24 cellular contexts compared by ENCODE assay signal in genomic region chr3:113773381-113773780, GRCh38. TPM values are rescaled to one million over a fixed set of nuclear protein-coding genes. Genes with fewer than 3 reads are reported as not detected.
A peak's percentile ranks its signal among the peaks of the same experiment; 100 is the strongest.
DNase-seq lines count a peak whose midpoint lies in the region; ATAC-seq, FAIRE-seq and TF ChIP-seq lines count a peak whose summit lies in the region.
"Had no signal": no experiment of that assay in that cellular context is flagged by ENCODE, and none has a peak within 500 bp of the region (broad histone marks: within the 10 kb centered on the region; RNA-seq: fewer than 3 reads in every experiment).

No MANE protein-coding gene starts in this region.

- H2AFZ ChIP-seq in GM23248: 0 out of 2 replicates have a peak overlapping the region, but pooled peaks have one; percentile 12
- H2AFZ ChIP-seq: PC-9 had no signal

- ATAC-seq in pancreas (no peak), HG03342 (IDR thresholded peaks at IDR 0.05; ENCODE audit: unreplicated experiment) (no peak)
- ATAC-seq: A549, sciatic nerve, SK-N-SH treated with all-trans-retinoic acid at 6 μM for 48 hours had no signal

- H3K79me2 ChIP-seq in GM23248 (ENCODE audit: insufficient read depth): peaks cover 72% of the 10 kb centered on the region

- H4K20me1 ChIP-seq in GM23248 (ENCODE audit: insufficient read depth): no peaks in the 10 kb centered on the region

- no peak for FAIRE-seq in pancreas (lab: Jason Lieb, UNC)
- FAIRE-seq: A549 had no signal

- peak; percentile 74 for DNase-seq in AG04450 (ENCODE audit: low read depth, low spot score)
- peak; percentile 84 for DNase-seq in GM23248
- DNase-seq in astrocyte of the hippocampus (ENCODE audit: low read depth, low spot score): peak; percentile 60
- peak; percentile 48 for DNase-seq in hepatic stellate cell (ENCODE audit: low spot score)
- no peak for DNase-seq in pancreas
- no peak for DNase-seq in NCI-H446 treated with DMSO at 0.1 percent for 48 hours (lab: John Stamatoyannopoulos, UW)
- no peak for DNase-seq in COLO829 (ENCODE audit: low spot score)
- DNase-seq: activated CD4-positive, alpha-beta T cell treated with anti-CD3 and anti-CD28 coated beads, Interleukin-2, amount 10 ng/mL, durations not matched to agents 24 days and 14 days; aorta; COR-L47; dermis blood vessel endothelial cell; erythroblast; GDM1; H7; hypothalamus; Kasumi-1; NCI-H774; PC-9; stimulated activated CD4-positive, alpha-beta T cell treated with anti-CD3 and anti-CD28 coated beads, Interleukin-2, amount 100 ng/mL, for 24 hours; stomach had no signal

- peak overlapping the region; percentile 47 for H3K4me2 ChIP-seq in GM23248 (ENCODE audit: unreplicated experiment)
- H3K4me2 ChIP-seq: A549, PC-9 had no signal

- no peaks in the 10 kb centered on the region for H3K36me3 ChIP-seq in GM23248 (ENCODE audit: low read depth)
- H3K36me3 ChIP-seq in pancreas: no peaks in the 10 kb centered on the region

- POLR2A ChIA-PET in AG04450 (lab: Yijun Ruan, JAX): interaction anchor here (1.0 to 2.7 kb wide), 5 partner anchors 10 to 754 kb away, joined by 3 to 13 read pairs (median 4); partner anchors contain the start of genes ATP6V1A and NAA50

- no peak overlapping the region for H3K27ac ChIP-seq in AG04450 (ENCODE audit: low read depth, low read length)
- H3K27ac ChIP-seq in GM23248: peak overlapping the region; percentile 75
- H3K27ac ChIP-seq in pancreas: no peak overlapping the region
- H3K27ac ChIP-seq: A549, PC-9, stomach had no signal

- H3K9me3 ChIP-seq in AG04450 (ENCODE audit: control insufficient read depth, insufficient read depth, low read length) (no peaks in the 10 kb centered on the region), GM23248 (ENCODE audit: low read depth) (no peaks in the 10 kb centered on the region), pancreas (no peaks in the 10 kb centered on the region)
- H3K9me3 ChIP-seq: A549, stomach had no signal

- 15 to 21% methylated on average over 3 of the region's 3 CpGs for WGBS in GM23248 (ENCODE audit: low coverage in 1 of 2, low lambda C conversion rate in 2 of 2, missing lambda C conversion rate in 2 of 2), 2 experiments
- WGBS in pancreas, 2 donors: 82 to 87% methylated on average over 3 of the region's 3 CpGs

- peaks cover 19% of the 10 kb centered on the region for H3K4me1 ChIP-seq in GM23248 (ENCODE audit: insufficient read depth)
- peaks cover 7 to 18% (median 14%) of the 10 kb centered on the region in 3 donors for H3K4me1 ChIP-seq in pancreas

- intact Hi-C loops in pancreas (cut with DNase I): loop anchor here in 1 of 3 donors (10.0 kb wide), 1 partner anchor 51 kb away; no protein-coding TSS in a partner anchor

- in situ Hi-C loops in GM23248 (cut with MboI): no loop called here

- peaks cover 12% of the 10 kb centered on the region for H3F3A ChIP-seq in GM23248 (ENCODE audit: insufficient read depth)

- CTCF ChIA-PET in AG04450 (lab: Charles Lee): interaction anchor here (0.6 to 1.1 kb wide), 3 partner anchors 28 to 139 kb away, joined by 3 to 7 read pairs (median 4); partner anchors contain the start of gene NAA50

- H3K4me3 ChIP-seq in AG04450 (ENCODE audit: low read depth, low read length) (no peak overlapping the region), GM23248 (peak overlapping the region; percentile 53), pancreas (no peak overlapping the region)
- H3K4me3 ChIP-seq: A549, PC-9, stomach had no signal

- no peaks in the 10 kb centered on the region for H3K9me2 ChIP-seq in GM23248 (ENCODE audit: insufficient read depth)

- peak overlapping the region; percentile 55 for H3K9ac ChIP-seq in GM23248

- TF ChIP-seq CTCF in AG04450 (IDR thresholded peaks at IDR 0.05; ENCODE audit: low read depth, low read length) (no peak), pancreas (IDR thresholded peaks at IDR 0.05) (no peak)

- H3K27me3 ChIP-seq in AG04450 (ENCODE audit: control insufficient read depth, insufficient read depth, low read length) (no peaks in the 10 kb centered on the region), GM23248 (replicated peaks; ENCODE audit: insufficient read depth) (no peaks in the 10 kb centered on the region), pancreas (no peaks in the 10 kb centered on the region)
- H3K27me3 ChIP-seq: stomach had no signal

RNA-seq across cellular contexts. Expression of gene ATP6V1A, which starts 26.5 kb away (rescaled TPM):
- polyA plus RNA-seq in AG04450 (2011; rRNA removed): 64.4 and 83.0 TPM in 2 replicates
- 73.2 and 107 TPM in 2 replicates for polyA minus RNA-seq in AG04450 (2011; rRNA and poly(A)+ RNA removed)
- 51.1 and 53.2 TPM in 2 replicates for total RNA-seq in GM23248 (2014; rRNA removed; shearing (Covaris generic))
- polyA plus RNA-seq in GM23248 (2016; fragmentation: Nextera tagmentation; extraction: Ambion mirVana): 47.8 and 47.9 TPM in 2 replicates
- total RNA-seq in pancreas: 10 to 100 TPM; 20.3 to 44.7 (median 34.2) TPM
- 10 to 100 TPM in 1 of 2 donors, 1 to 10 TPM in 1; 5.9 to 14.7 TPM for polyA plus RNA-seq in pancreas

RNA-seq across cellular contexts. Expression of gene NAA50, which starts 27.3 kb away (rescaled TPM):
- 95.9 and 129 TPM in 2 replicates for polyA plus RNA-seq in AG04450 (2011; rRNA removed)
- 34.9 and 66.2 TPM in 2 replicates for polyA minus RNA-seq in AG04450 (2011; rRNA and poly(A)+ RNA removed)
- 142 and 160 TPM in 2 replicates for total RNA-seq in GM23248 (2014; rRNA removed; shearing (Covaris generic))
- polyA plus RNA-seq in GM23248 (2016; fragmentation: Nextera tagmentation; extraction: Ambion mirVana): 147 and 154 TPM in 2 replicates
- 10 to 100 TPM; 26.4 to 46.2 (median 40.5) TPM for total RNA-seq in pancreas
- polyA plus RNA-seq in pancreas: 10 to 100 TPM in 1 of 2 donors, 1 to 10 TPM in 1; 8.4 to 19.8 TPM

Comparison
In these comparisons a context has a peak if more than half of its experiments do, and no peak if none do; other contexts are left out.
1. DNase-seq: peak in AG04450 (single experiment), GM23248 (single experiment), astrocyte of the hippocampus (single experiment) and hepatic stellate cell (single experiment); none in pancreas (0 of 6), NCI-H446 treated with DMSO at 0.1 percent for 48 hours (single experiment) and COLO829 (single experiment).